Comparison of ENCODE assay signal across 16 cellular contexts in the genomic region with DNA sequence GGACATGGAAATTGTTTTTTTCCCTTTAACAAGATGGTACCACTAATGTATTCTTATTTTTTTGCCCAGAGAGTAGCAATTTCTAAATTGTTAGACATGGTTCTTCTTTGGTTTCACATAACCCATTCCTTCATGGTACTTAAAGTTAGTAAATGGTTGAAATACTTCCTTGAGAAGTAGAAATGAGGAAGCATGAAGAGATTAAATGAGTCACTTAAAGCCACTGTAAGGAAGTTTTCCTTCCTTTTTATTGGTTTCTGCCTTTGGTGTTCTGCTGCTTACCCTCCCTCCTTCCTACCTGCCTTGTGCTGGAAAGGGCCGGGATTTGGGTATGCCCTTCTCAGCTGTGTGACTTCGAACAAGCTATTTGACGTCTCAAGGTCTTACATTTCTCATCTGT.
DNase-seq lines count a peak whose midpoint lies in the region; ATAC-seq and TF ChIP-seq lines count a peak whose summit lies in the region.
"Had no signal": no experiment of that assay in that cellular context is flagged by ENCODE, and none has a peak within 500 bp of the region (broad histone marks: within the 10 kb centered on the region; RNA-seq: fewer than 3 reads in every experiment).

No MANE protein-coding gene starts in this region.

- peak; percentile 48 for DNase-seq in CD1c-positive myeloid dendritic cell (ENCODE audit: extremely low spot score)
- DNase-seq in MV-4-11 (lab: John Stamatoyannopoulos, UW) = peak; percentile 98
- DNase-seq in SIG-M5 treated with dmso at 0.1 percent for 504 hours (lab: John Stamatoyannopoulos, UW; ENCODE audit: unreplicated experiment) = peak; percentile 90
- DNase-seq in left lung = no peak
- no peak for DNase-seq in activated CD4-positive, alpha-beta T cell treated with anti-CD3 and anti-CD28 coated beads, Interleukin-2, amount 50 U/mL, for 1 hour
- no peak for DNase-seq in islet precursor cell
- DNase-seq in NCI-H1092 treated with DMSO at 0.1 percent for 48 hours (lab: John Stamatoyannopoulos, UW) = no peak
- no peak for DNase-seq in NCI-H1694 treated with DMSO at 0.1 percent for 48 hours (lab: John Stamatoyannopoulos, UW)
- DNase-seq: DND-41, HFFc6, NCI-H1417, NCI-H2029 treated with DMSO at 0.1 percent for 48 hours, NCI-H510A, PC-3 had no signal

- no peak overlapping the region for H3K4me3 ChIP-seq in left lung
- H3K4me3 ChIP-seq: K562, SK-N-MC had no signal

- H3K36me3 ChIP-seq in left lung = no peaks in the 10 kb centered on the region

- peaks cover 0 to 77% of the 10 kb centered on the region in 2 donors for H3K27me3 ChIP-seq in left lung

- TF ChIP-seq CTCF in left lung (IDR thresholded peaks at IDR 0.05) = no peak

- H3K4me1 ChIP-seq in left lung = no peaks in the 10 kb centered on the region

- peak; percentile 23 for ATAC-seq in left lung
- ATAC-seq: K562, PC-3 had no signal

- H3K27ac ChIP-seq in left lung = no peak overlapping the region
- H3K27ac ChIP-seq: SK-N-MC had no signal

- H3K9me3 ChIP-seq in left lung = peaks cover 0 to 6% of the 10 kb centered on the region in 2 donors

- intact Hi-C loops in left lung (cut with DNase I) = no loop called here

Comparison
In these comparisons a context has a peak if more than half of its experiments do, and no peak if none do; other contexts are left out.
1. DNase-seq: peak in CD1c-positive myeloid dendritic cell (single experiment), MV-4-11 (single experiment) and SIG-M5 treated with dmso at 0.1 percent for 504 hours (single experiment); none in left lung (0 of 2), activated CD4-positive, alpha-beta T cell treated with anti-CD3 and anti-CD28 coated beads, Interleukin-2, amount 50 U/mL, for 1 hour (single experiment), islet precursor cell (single experiment), NCI-H1092 treated with DMSO at 0.1 percent for 48 hours (single experiment) and NCI-H1694 treated with DMSO at 0.1 percent for 48 hours (single experiment).